In genomic region chr1:22289251-22289995, GRCh38 we compare ENCODE assay signal across 26 cellular contexts.
DNase-seq lines count a peak whose midpoint lies in the region; FAIRE-seq and TF ChIP-seq lines count a peak whose summit lies in the region.
"Had no signal": no experiment of that assay in that cellular context is flagged by ENCODE, and none has a peak within 500 bp of the region (broad histone marks: within the 10 kb centered on the region; RNA-seq: fewer than 3 reads in every experiment).

No MANE protein-coding gene starts in this region.

- TF ChIP-seq EP300 in H1 (IDR thresholded peaks at IDR 0.05; ENCODE audit: borderline replicate concordance in 1 of 2, low read depth in 2 of 2, low read length in 2 of 2) = no peak

- TF ChIP-seq CTCF in H1 (IDR thresholded peaks at IDR 0.05; ENCODE audit: control extremely low read depth in 1 of 3, insufficient read depth in 1 of 3, low read depth in 1 of 3, low read length in 3 of 3) (no peak), MM.1S (IDR thresholded peaks at IDR 0.05; ENCODE audit: low read length) (no peak)

- no peak overlapping the region for H4K8ac ChIP-seq in H1 (ENCODE audit: extremely low read depth, insufficient read depth, low read length)
- no peak overlapping the region for H4K8ac ChIP-seq in mesendoderm (ENCODE audit: low read depth, low read length)

- H2BK15ac ChIP-seq in H1 (ENCODE audit: low read length) (no peak overlapping the region), mesendoderm (replicated peaks; ENCODE audit: low read depth) (no peak overlapping the region)

- H3K79me1 ChIP-seq in H1 (ENCODE audit: low read depth, low read length) (no peaks in the 10 kb centered on the region), mesendoderm (ENCODE audit: low read length) (no peaks in the 10 kb centered on the region)

- no peak overlapping the region for H2BK5ac ChIP-seq in H1 (ENCODE audit: low read depth, low read length)
- H2BK5ac ChIP-seq in mesendoderm (ENCODE audit: low read length) = no peak overlapping the region

- H3K18ac ChIP-seq in H1 (ENCODE audit: extremely low read depth, low read length) (no peak overlapping the region), mesendoderm (ENCODE audit: low read length) (no peak overlapping the region)

- H4K5ac ChIP-seq in H1 (ENCODE audit: insufficient read length, low read depth, low read length) = no peak overlapping the region
- H4K5ac ChIP-seq in mesendoderm (ENCODE audit: low read length) = no peak overlapping the region

- H4K20me1 ChIP-seq in H1 (replicated peaks in 1 of 2; ENCODE audit: control insufficient read depth in 1 of 2, insufficient read depth in 2 of 2, low read length in 2 of 2) (no peaks in the 10 kb centered on the region), MM.1S (ENCODE audit: insufficient read depth, low read length) (no peaks in the 10 kb centered on the region)

- DNase-seq in activated CD8-positive, alpha-beta memory T cell treated with anti-CD3 and anti-CD28 coated beads for 24 hours = peak; percentile 21
- DNase-seq in activated CD8-positive, alpha-beta memory T cell treated with anti-CD3 and anti-CD28 coated beads, Interleukin-2, amount 50 U/mL, for 48 hours = no peak
- DNase-seq in H1 (ENCODE audit: low read depth in 1 of 2, low spot score in 2 of 2) (peak in 1 of 2 experiments; percentile 42), mesendoderm (peak; percentile 70), ureter (ENCODE audit: low spot score) (peak; percentile 31), MM.1S (no peak), frontal cortex (ENCODE audit: low spot score in 2 of 2) (no peak), AML-193 (lab: John Stamatoyannopoulos, UW) (no peak)
- DNase-seq: activated CD4-positive, alpha-beta memory T cell treated with anti-CD3 and anti-CD28 coated beads for 36 hours; activated gamma-delta T cell; activated T-cell treated with anti-CD3 and anti-CD28 coated beads, Interleukin-2, amount 50 U/mL, for 1 hour; amniotic stem cell; CD8-positive, alpha-beta memory T cell; GF-D8; GM23248; heart right ventricle; KG1; NCI-H1436; NCI-H2107; NCI-H446 treated with DMSO at 0.1 percent for 48 hours; NK-92 treated with Interleukin-12 subunit alpha and Interleukin-12 subunit beta, amount 100 ng/mL, for 24 hours; SIG-M5; stimulated activated CD4-positive, alpha-beta T cell treated with anti-CD3 and anti-CD28 coated beads, Interleukin-1b, Interleukin-23, amount 100 ng/mL, for 48 hours had no signal

- H3K9me2 ChIP-seq in MM.1S (replicated peaks; ENCODE audit: insufficient read depth, low read length) = no peaks in the 10 kb centered on the region

- H3K27ac ChIP-seq in H1 (ENCODE audit: low read depth, low read length) (no peak overlapping the region), mesendoderm (ENCODE audit: low read depth, low read length) (no peak overlapping the region), MM.1S (ENCODE audit: low read length) (no peak overlapping the region)
- H3K27ac ChIP-seq: dorsolateral prefrontal cortex, GM23248, heart right ventricle, skin epidermis had no signal

- FAIRE-seq in H1 (lab: Jason Lieb, UNC) = no peak
- no peak for FAIRE-seq in frontal cortex (lab: Jason Lieb, UNC)
- FAIRE-seq: GM18507 had no signal

- H3K4me2 ChIP-seq in H1 (ENCODE audit: insufficient read depth in 1 of 2, low read depth in 2 of 2, low read length in 2 of 2) (no peak overlapping the region), mesendoderm (ENCODE audit: low read length) (no peak overlapping the region), MM.1S (ENCODE audit: low read depth, low read length) (no peak overlapping the region)

- H2AK5ac ChIP-seq in H1 (ENCODE audit: low read depth, low read length) = no peak overlapping the region
- no peak overlapping the region for H2AK5ac ChIP-seq in mesendoderm (ENCODE audit: low read length)

- H3K56ac ChIP-seq in H1 (replicated peaks; ENCODE audit: insufficient read length, low read depth, low read length) (no peak overlapping the region), mesendoderm (ENCODE audit: low read length) (no peak overlapping the region)

- H3K4me1 ChIP-seq in H1 (replicated peaks in 1 of 4; ENCODE audit: control insufficient read depth in 3 of 4, insufficient read depth in 4 of 4, low read length in 3 of 4) = peaks cover 0 to 5% (median 2%) of the 10 kb centered on the region in 4 experiments; a peak in 2 of 7 replicates
- H3K4me1 ChIP-seq in mesendoderm (ENCODE audit: control insufficient read depth, low read depth, low read length) = no peaks in the 10 kb centered on the region
- no peaks in the 10 kb centered on the region for H3K4me1 ChIP-seq in MM.1S (ENCODE audit: low read length)
- H3K4me1 ChIP-seq: heart right ventricle had no signal

- CTCF ChIA-PET in H1 (lab: Charles Lee; ENCODE audit: partially characterized antibody) = interaction anchor here (0.8 to 2.2 kb wide), 4 partner anchors 9 to 28 kb away, joined by 3 to 5 read pairs (median 4); no protein-coding TSS in a partner anchor

- peaks cover under 1% of the 10 kb centered on the region; the same call in 1 of the 2 replicates for H3K23me2 ChIP-seq in H1 (ENCODE audit: low read depth, low read length)

- H3F3A ChIP-seq in MM.1S (ENCODE audit: insufficient read depth, low read length) = no peaks in the 10 kb centered on the region

- H3K4ac ChIP-seq in H1 (replicated peaks; ENCODE audit: insufficient read length, low read depth, low read length) (no peak overlapping the region), mesendoderm (ENCODE audit: low read depth, low read length) (no peak overlapping the region)

- H3K36me3 ChIP-seq in H1 (ENCODE audit: control insufficient read depth in 2 of 4, insufficient read depth in 4 of 4, low read length in 3 of 4) (no peaks in the 10 kb centered on the region), mesendoderm (ENCODE audit: control insufficient read depth, insufficient read depth, low read length) (no peaks in the 10 kb centered on the region), MM.1S (replicated peaks; ENCODE audit: insufficient read depth, low read length) (no peaks in the 10 kb centered on the region)
- H3K36me3 ChIP-seq: heart right ventricle had no signal

- H2BK20ac ChIP-seq in H1 (ENCODE audit: low read length) = no peak overlapping the region

- H3K79me2 ChIP-seq in H1 (ENCODE audit: control insufficient read depth in 1 of 2, insufficient read depth in 2 of 2, low read length in 2 of 2) = no peaks in the 10 kb centered on the region
- no peaks in the 10 kb centered on the region for H3K79me2 ChIP-seq in mesendoderm (ENCODE audit: control insufficient read depth, insufficient read depth, low read length)
- no peaks in the 10 kb centered on the region for H3K79me2 ChIP-seq in MM.1S (ENCODE audit: low read length)

- H3K4me3 ChIP-seq in H1 (ENCODE audit: extremely low read depth in 1 of 4, insufficient read depth in 2 of 4, low read depth in 3 of 4, low read length in 4 of 4) (no peak overlapping the region), mesendoderm (ENCODE audit: low read length) (no peak overlapping the region), MM.1S (ENCODE audit: low read length) (no peak overlapping the region)
- H3K4me3 ChIP-seq: dorsolateral prefrontal cortex, GM23248, heart right ventricle, skin epidermis had no signal

- no peak overlapping the region for H3K14ac ChIP-seq in H1 (ENCODE audit: insufficient read length)

- no peak overlapping the region for H2BK12ac ChIP-seq in H1 (ENCODE audit: low read depth, low read length)

- no peak for TF ChIP-seq RAD21 in H1 (IDR thresholded peaks at IDR 0.05 in 1 of 2, conservative IDR thresholded peaks at IDR 0.05 in 1 of 2; ENCODE audit: low read depth in 2 of 2, low read length in 2 of 2)

- POLR2A ChIA-PET in H1 (lab: Charles Lee; ENCODE audit: partially characterized antibody) = no interaction called here

- TF ChIP-seq POLR2A in H1 (IDR thresholded peaks at IDR 0.05; ENCODE audit: control extremely low read depth in 1 of 2, low read depth in 2 of 2, low read length in 2 of 2) = no peak

- H2BK120ac ChIP-seq in H1 (replicated peaks; ENCODE audit: low read depth, low read length) (no peak overlapping the region), mesendoderm (ENCODE audit: low read depth, low read length) (no peak overlapping the region)

- H3K9ac ChIP-seq in H1 (replicated peaks in 1 of 4; ENCODE audit: extremely low read depth in 1 of 4, low read depth in 3 of 4, low read length in 3 of 4) (no peak overlapping the region), mesendoderm (ENCODE audit: low read length) (no peak overlapping the region), MM.1S (ENCODE audit: low read length) (no peak overlapping the region)
- H3K9ac ChIP-seq: GM23248 had no signal

- 87% methylated on average over 12 of the region's 12 CpGs; no CpG with 5 or more reads in 1 of the 2 experiments for WGBS in H1 (ENCODE audit: extremely low coverage in 1 of 2, insufficient coverage in 1 of 2, insufficient read length in 1 of 2, insufficient replicate concordance in 2 of 2, low coverage in 1 of 2, low lambda C conversion rate in 2 of 2, missing lambda C conversion rate in 1 of 2), 2 experiments
- WGBS in mesendoderm (ENCODE audit: extremely low coverage, insufficient coverage, low lambda C conversion rate) = no CpG with 5 or more reads among the region's 12 CpGs

- no peaks in the 10 kb centered on the region for H3K27me3 ChIP-seq in H1 (replicated peaks in 1 of 4; ENCODE audit: control insufficient read depth in 3 of 4, extremely low read depth in 1 of 4, insufficient read depth in 3 of 4, low read length in 3 of 4)
- H3K27me3 ChIP-seq in mesendoderm (ENCODE audit: insufficient read depth, low read length, poor library complexity) = no peaks in the 10 kb centered on the region
- H3K27me3 ChIP-seq in MM.1S (replicated peaks; ENCODE audit: insufficient read depth, low read length) = peaks cover 99% of the 10 kb centered on the region

- H3K23ac ChIP-seq in H1 (ENCODE audit: insufficient read length) = no peak overlapping the region
- H3K23ac ChIP-seq in mesendoderm (ENCODE audit: low read length) = no peak overlapping the region

- H2AFZ ChIP-seq in H1 (ENCODE audit: low read length) = peak overlapping the region; percentile 87; the same call in 1 of the 2 replicates
- no peak overlapping the region for H2AFZ ChIP-seq in MM.1S (ENCODE audit: low read length)
- H2AFZ ChIP-seq: GM23248 had no signal

- peak overlapping the region; percentile 29 for H4K91ac ChIP-seq in H1 (replicated peaks; ENCODE audit: insufficient read length, low read length)

- H3K9me3 ChIP-seq in H1 (ENCODE audit: insufficient read depth in 2 of 2, low read depth in 1 of 2, low read length in 1 of 2) (0 out of 4 replicates have a peak, but pooled peaks cover 0 to 7% of the 10 kb centered on the region in 2 experiments), MM.1S (replicated peaks; ENCODE audit: insufficient read depth, low read length) (no peaks in the 10 kb centered on the region)

TF ChIP-seq in H1, 55 proteins besides CTCF, POLR2A, EP300 and RAD21 (continues in another document):
- no peak for TF ChIP-seq USF2 (IDR thresholded peaks at IDR 0.05; ENCODE audit: low read length)
- no peak for TF ChIP-seq SRF (IDR thresholded peaks at IDR 0.05; ENCODE audit: low read depth, low read length)

Comparison
In these comparisons a context has a peak if more than half of its experiments do, and no peak if none do; other contexts are left out.
1. DNase-seq: peak in activated CD8-positive, alpha-beta memory T cell treated with anti-CD3 and anti-CD28 coated beads for 24 hours (single experiment), mesendoderm (single experiment) and ureter (single experiment); none in activated CD8-positive, alpha-beta memory T cell treated with anti-CD3 and anti-CD28 coated beads, Interleukin-2, amount 50 U/mL, for 48 hours (single experiment), MM.1S (single experiment), frontal cortex (0 of 2) and AML-193 (0 of 2).